Comparison of ENCODE assay signal across 26 cellular contexts in the genomic region with DNA sequence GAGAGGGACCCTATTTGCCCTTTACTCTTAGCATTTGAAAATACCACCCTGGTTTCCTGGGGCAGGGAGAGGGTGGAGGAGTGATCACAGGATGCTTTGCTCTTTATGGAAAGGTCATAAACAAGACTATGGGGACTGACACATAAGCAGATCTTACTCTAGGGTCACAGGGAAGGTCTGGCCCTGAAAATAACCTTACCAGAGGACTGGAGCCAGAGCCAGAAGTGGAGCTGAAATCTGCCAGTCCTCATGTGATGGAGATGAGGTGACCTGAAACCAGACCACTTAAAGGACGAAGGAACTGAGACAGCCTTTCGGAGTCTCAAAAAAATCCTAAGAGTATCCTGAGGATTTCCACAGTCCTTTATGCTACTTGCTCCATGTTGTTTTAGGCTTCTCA. TPM values are rescaled to one million over a fixed set of nuclear protein-coding genes. Genes with fewer than 3 reads are reported as not detected.
"Had no signal": no experiment of that assay in that cellular context is flagged by ENCODE, and none has a peak within 500 bp of the region (broad histone marks: within the 10 kb centered on the region; RNA-seq: fewer than 3 reads in every experiment).

No MANE protein-coding gene starts in this region.

- H3K4me1 ChIP-seq: ascending aorta, breast epithelium had no signal

- H3K27me3 ChIP-seq: ascending aorta, breast epithelium, cardiac muscle cell, dorsolateral prefrontal cortex had no signal

- H3K4me3 ChIP-seq: ascending aorta, breast epithelium, cardiac muscle cell, coronary artery, dorsolateral prefrontal cortex had no signal

- H3K27ac ChIP-seq: ascending aorta, breast epithelium, cardiac muscle cell, coronary artery, dorsolateral prefrontal cortex, WERI-Rb-1 had no signal

- H3K9me3 ChIP-seq: ascending aorta, breast epithelium had no signal

- ATAC-seq: activated CD4-positive, CD25-positive, alpha-beta regulatory T cell treated with anti-CD3 and anti-CD28 coated beads, Interleukin-2, amount 50 U/mL, for 24 hours; activated CD8-positive, alpha-beta memory T cell treated with anti-CD3 and anti-CD28 coated beads, Interleukin-2, amount 10 ng/mL, durations not matched to agents 7 days and 5 days; activated CD8-positive, alpha-beta T cell treated with anti-CD3 and anti-CD28 coated beads, Interleukin-2, amount 10 ng/mL, durations not matched to agents 7 days and 5 days; esophagus mucosa; T-helper 17 cell had no signal

- DNase-seq: activated B cell treated with CpG ODN at 0.5 μM for 24 hours; activated CD4-positive, alpha-beta memory T cell treated with anti-CD3 and anti-CD28 coated beads for 36 hours; activated CD4-positive, alpha-beta T cell treated with anti-CD3 and anti-CD28 coated beads for 48 hours; activated CD4-positive, alpha-beta T cell treated with anti-CD3 and anti-CD28 coated beads, Interleukin-2, amount 50 U/mL, for 1 hour; activated CD8-positive, alpha-beta memory T cell treated with anti-CD3 and anti-CD28 coated beads, Interleukin-2, amount 10 ng/mL, durations not matched to agents 7 days and 5 days; activated CD8-positive, alpha-beta memory T cell treated with anti-CD3 and anti-CD28 coated beads, Interleukin-2, amount 50 U/mL, for 4 hours; activated CD8-positive, alpha-beta T cell treated with anti-CD3 and anti-CD28 coated beads, Interleukin-2, amount 10 ng/mL, durations not matched to agents 7 days and 5 days; activated effector memory CD4-positive, alpha-beta T cell treated with anti-CD3 and anti-CD28 coated beads, Interleukin-2, amount 50 U/mL, for 16 hours; activated naive CD4-positive, alpha-beta T cell treated with anti-CD3 and anti-CD28 coated beads for 36 hours; activated naive CD8-positive, alpha-beta T cell treated with anti-CD3 and anti-CD28 coated beads, Interleukin-2, amount 10 ng/mL, durations not matched to agents 7 days and 5 days; activated T-cell treated with anti-CD3 and anti-CD28 coated beads, Interleukin-2, amount 50 U/mL, for 1 hour; activated T-cell treated with anti-CD3 and anti-CD28 coated beads, Interleukin-2, amount 50 U/mL, for 48 hours; dorsolateral prefrontal cortex; effector memory CD4-positive, alpha-beta T cell; endodermal cell; foreskin fibroblast; T-helper 1 cell; T-helper 17 cell; T1000; WERI-Rb-1 had no signal

RNA-seq across cellular contexts. Expression of gene CCDC184, which starts 51.9 kb away (rescaled TPM):
- total RNA-seq: endodermal cell had no signal
- polyA plus RNA-seq: cardiac muscle cell had no signal
